In genomic region chr16:2083876-2084687, GRCh38 we compare ENCODE assay signal across 25 cellular contexts. TPM values are rescaled to one million over a fixed set of nuclear protein-coding genes. Genes with fewer than 3 reads are reported as not detected.
DNase-seq lines count a peak whose midpoint lies in the region; ATAC-seq, FAIRE-seq and TF ChIP-seq lines count a peak whose summit lies in the region.
"Had no signal": no experiment of that assay in that cellular context is flagged by ENCODE, and none has a peak within 500 bp of the region (broad histone marks: within the 10 kb centered on the region; RNA-seq: fewer than 3 reads in every experiment).

No MANE protein-coding gene starts in this region.

- CTCF ChIA-PET in IMR-90 (lab: Yijun Ruan, JAX), result no interaction called here
- CTCF ChIA-PET in endothelial cell of umbilical vein (lab: Charles Lee), result interaction anchor here (0.9 to 2.5 kb wide), 3 partner anchors 13 to 56 kb away, joined by 3 to 8 read pairs (median 3); no protein-coding TSS in a partner anchor

- H3K27me3 ChIP-seq in IMR-90 (ENCODE audit: control insufficient read depth, insufficient read depth, low read length) (no peaks in the 10 kb centered on the region), endothelial cell of umbilical vein (ENCODE audit: control insufficient read depth in 2 of 2, insufficient read depth in 2 of 2, low read length in 2 of 2) (no peaks in the 10 kb centered on the region), prostate gland (replicated peaks; ENCODE audit: insufficient read depth) (no peaks in the 10 kb centered on the region)
- H3K27me3 ChIP-seq: BE2C, MG63 had no signal

- no peak overlapping the region for H3K56ac ChIP-seq in IMR-90 (ENCODE audit: extremely low read depth, insufficient read depth, low read length)

- H3K4me1 ChIP-seq in IMR-90 (ENCODE audit: control insufficient read depth, insufficient read depth, low read length), result peaks cover 3% of the 10 kb centered on the region; the same call in 1 of the 2 replicates
- no peaks in the 10 kb centered on the region for H3K4me1 ChIP-seq in endothelial cell of umbilical vein (ENCODE audit: control insufficient read depth, extremely low read depth, insufficient read depth, low read length)
- H3K4me1 ChIP-seq in prostate gland (replicated peaks), result peaks cover 33% of the 10 kb centered on the region

- DNase-seq in IMR-90, result no peak
- no peak for DNase-seq in endothelial cell of umbilical vein (ENCODE audit: low read depth, low spot score)
- no peak for DNase-seq in prostate gland (ENCODE audit: low spot score)
- DNase-seq in retina, result no peak
- DNase-seq in NCI-H1092 treated with DMSO at 0.1 percent for 48 hours (lab: John Stamatoyannopoulos, UW), result no peak
- DNase-seq: BE2C; Calu3; CD8-positive, alpha-beta T cell; DMS53; EL; Kasumi-1; MG63; NCI-H1105; NCI-H2081 treated with DMSO at 0.1 percent for 48 hours; NCI-H446 treated with DMSO at 0.1 percent for 48 hours; NCI-H69; NK-92 treated with Interleukin-12 subunit alpha and Interleukin-12 subunit beta, amount 100 ng/mL, for 24 hours; OCI-M1; SHP77 treated with DMSO at 0.1 percent for 48 hours; SK-N-SH had no signal

- H3K9ac ChIP-seq in IMR-90 (ENCODE audit: low read depth, low read length) (no peak overlapping the region), endothelial cell of umbilical vein (replicated peaks; ENCODE audit: extremely low read depth, insufficient read depth, low read length) (no peak overlapping the region)
- H3K9ac ChIP-seq: SK-N-SH had no signal

- no peak overlapping the region for H3K23ac ChIP-seq in IMR-90 (ENCODE audit: low read depth, low read length)

- intact Hi-C loops in IMR-90 (cut with micrococcal nuclease) (no loop called here), endothelial cell of umbilical vein (cut with micrococcal nuclease) (no loop called here), prostate gland (cut with DNase I) (no loop called here)

- H3K36me3 ChIP-seq in IMR-90 (ENCODE audit: control insufficient read depth, insufficient read depth, low read length) (peaks cover 83% of the 10 kb centered on the region), endothelial cell of umbilical vein (ENCODE audit: control insufficient read depth in 2 of 2, extremely low read depth in 1 of 2, insufficient read depth in 2 of 2, low read length in 2 of 2) (peaks cover 0 to 64% of the 10 kb centered on the region in 2 experiments), prostate gland (peaks cover 0 to 15% of the 10 kb centered on the region in 2 donors)

- ATAC-seq in IMR-90 (ENCODE audit: low read depth), result no peak
- no peak for ATAC-seq in GM19467 (IDR thresholded peaks at IDR 0.05; ENCODE audit: unreplicated experiment)
- ATAC-seq in GM18870 (IDR thresholded peaks at IDR 0.05; ENCODE audit: unreplicated experiment), result no peak
- ATAC-seq: CD8-positive, alpha-beta T cell had no signal

- dilution Hi-C loops in IMR-90 (cut with HindIII; ENCODE audit: low sequenced_read_pairs, unreplicated experiment) (no loop called here), endothelial cell of umbilical vein (cut with MboI; ENCODE audit: extremely low pct_ligation_motif_present, low sequenced_read_pairs) (no loop called here)

- no peak overlapping the region for H4K5ac ChIP-seq in IMR-90 (ENCODE audit: low read depth, low read length)

- TF ChIP-seq CTCF in 22Rv1 (IDR thresholded peaks at IDR 0.05) (no peak), IMR-90 (conservative IDR thresholded peaks at IDR 0.05; ENCODE audit: low read depth, low read length) (no peak), endothelial cell of umbilical vein (IDR thresholded peaks at IDR 0.05; ENCODE audit: extremely low read depth in 1 of 2, insufficient read depth in 1 of 2, low read depth in 1 of 2, low read length in 2 of 2) (no peak), prostate gland (IDR thresholded peaks at IDR 0.05) (no peak)

- H2AK5ac ChIP-seq in IMR-90 (ENCODE audit: low read depth, low read length), result no peak overlapping the region

- no peak overlapping the region for H2AFZ ChIP-seq in IMR-90 (replicated peaks; ENCODE audit: low read length, poor library complexity)
- no peak overlapping the region for H2AFZ ChIP-seq in endothelial cell of umbilical vein (ENCODE audit: low read depth, low read length)

- POLR2A ChIA-PET in IMR-90 (lab: Charles Lee; ENCODE audit: unreplicated experiment) (no interaction called here), endothelial cell of umbilical vein (lab: Charles Lee) (no interaction called here)

- H2BK15ac ChIP-seq in IMR-90 (ENCODE audit: low read depth, low read length), result no peak overlapping the region

- no peak overlapping the region for H3K18ac ChIP-seq in IMR-90 (ENCODE audit: low read depth, low read length)

- H3K9me3 ChIP-seq in IMR-90 (ENCODE audit: control insufficient read depth, insufficient read depth, low read length) (no peaks in the 10 kb centered on the region), endothelial cell of umbilical vein (replicated peaks; ENCODE audit: control insufficient read depth, insufficient read depth, low read length) (no peaks in the 10 kb centered on the region), prostate gland (no peaks in the 10 kb centered on the region)
- H3K9me3 ChIP-seq: BE2C, MG63, SK-N-SH had no signal

- 96% methylated on average over 31 of the region's 41 CpGs; no CpG with 5 or more reads in 1 of the 2 experiments for WGBS in IMR-90 (ENCODE audit: extremely low coverage in 2 of 2, insufficient read length in 1 of 2), 2 experiments
- WGBS in prostate gland, result 90% methylated on average over 41 of the region's 41 CpGs

- no peak for FAIRE-seq in endothelial cell of umbilical vein (lab: Jason Lieb, UNC)
- FAIRE-seq: A204.1, GM12891 had no signal

- no peaks in the 10 kb centered on the region for H3K79me2 ChIP-seq in endothelial cell of umbilical vein (ENCODE audit: control insufficient read depth, insufficient read depth, low read length)

- no peak overlapping the region for H3K4me3 ChIP-seq in IMR-90 (ENCODE audit: insufficient read depth, low read depth, low read length)
- H3K4me3 ChIP-seq in endothelial cell of umbilical vein (replicated peaks in 1 of 3; ENCODE audit: insufficient read depth in 1 of 3, low read depth in 1 of 3, low read length in 3 of 3), result no peak overlapping the region
- no peak overlapping the region for H3K4me3 ChIP-seq in prostate gland
- H3K4me3 ChIP-seq: MG63 had no signal

- H3K4me2 ChIP-seq in IMR-90 (ENCODE audit: low read depth, low read length) (no peak overlapping the region), endothelial cell of umbilical vein (ENCODE audit: insufficient read depth, low read length) (no peak overlapping the region)
- H3K4me2 ChIP-seq: SK-N-SH had no signal

- H3K79me1 ChIP-seq in IMR-90 (ENCODE audit: low read depth in 1 of 2, low read length in 2 of 2), result 0 out of 4 replicates have a peak, but pooled peaks cover 0 to 3% of the 10 kb centered on the region in 2 experiments

- in situ Hi-C loops in IMR-90 (cut with MboI; ENCODE audit: low sequenced_read_pairs), result no loop called here

- no peak overlapping the region for H4K91ac ChIP-seq in IMR-90 (ENCODE audit: insufficient read depth, low read depth, low read length)

- H3K9me1 ChIP-seq in IMR-90 (ENCODE audit: insufficient read depth, low read length), result no peaks in the 10 kb centered on the region
- no peaks in the 10 kb centered on the region for H3K9me1 ChIP-seq in endothelial cell of umbilical vein (replicated peaks; ENCODE audit: control insufficient read depth, extremely low read depth, insufficient read depth, low read length)

- no peak overlapping the region for H3K14ac ChIP-seq in IMR-90 (replicated peaks; ENCODE audit: low read depth, low read length)

- no peak overlapping the region for H3K4ac ChIP-seq in IMR-90 (ENCODE audit: low read depth, low read length)

- BruUV-seq in IMR-90 (replicated peaks; lab: Mats Ljungman, UMichigan) (TSS peak; percentile 77), endothelial cell of umbilical vein (replicated peaks; lab: Mats Ljungman, UMichigan) (TSS peak; percentile 32)

- no peak overlapping the region for H2BK5ac ChIP-seq in IMR-90 (ENCODE audit: low read depth, low read length, poor library complexity, severe bottlenecking)

- H2BK20ac ChIP-seq in IMR-90 (ENCODE audit: low read depth, low read length), result no peak overlapping the region

- no peak for TF ChIP-seq RAD21 in IMR-90 (IDR thresholded peaks at IDR 0.05; ENCODE audit: low read length)

- 0 out of 2 replicates have a peak overlapping the region, but pooled peaks have one; percentile 3 for H3K27ac ChIP-seq in 22Rv1
- H3K27ac ChIP-seq in IMR-90 (ENCODE audit: insufficient read depth, low read length), result no peak overlapping the region
- no peak overlapping the region for H3K27ac ChIP-seq in endothelial cell of umbilical vein (ENCODE audit: insufficient read depth, low read depth, low read length)
- H3K27ac ChIP-seq in prostate gland, result peak overlapping the region; percentile 88 to 92

- no peak overlapping the region for H2BK120ac ChIP-seq in IMR-90 (ENCODE audit: low read depth, low read length)

- TF ChIP-seq POLR2A in IMR-90 (IDR thresholded peaks at IDR 0.05; ENCODE audit: low read depth, low read length) (no peak), endothelial cell of umbilical vein (IDR thresholded peaks at IDR 0.05; ENCODE audit: low read depth, low read length) (no peak), prostate gland (IDR thresholded peaks at IDR 0.05) (no peak)

- peak overlapping the region; percentile 82 for H2AK9ac ChIP-seq in IMR-90 (replicated peaks; ENCODE audit: low read depth, low read length, poor library complexity)

- H4K8ac ChIP-seq in IMR-90 (ENCODE audit: low read depth in 2 of 2, low read length in 2 of 2), result no peak overlapping the region

- H4K20me1 ChIP-seq in IMR-90 (ENCODE audit: insufficient read depth, low read length), result peaks cover 25% of the 10 kb centered on the region
- H4K20me1 ChIP-seq in endothelial cell of umbilical vein (replicated peaks; ENCODE audit: control insufficient read depth, extremely low read depth, insufficient read depth, low read length), result no peaks in the 10 kb centered on the region

RNA-seq across cellular contexts. Expression of gene TSC2, which starts 36.3 kb away (rescaled TPM):
- total RNA-seq in IMR-90 (2012; rRNA removed), result 22.8 and 31.4 TPM in 2 replicates
- polyA plus RNA-seq in IMR-90 (2012; rRNA removed), result 88.6 and 95.9 TPM in 2 replicates
- 51.7 and 66.3 TPM in 2 replicates for polyA plus RNA-seq in IMR-90 (2012; cell fraction: cytosol; rRNA removed)
- 202 and 503 TPM in 2 replicates for polyA plus RNA-seq in IMR-90 (2012; cell fraction: nucleus; rRNA removed; ENCODE audit: low replicate concordance)
- total RNA-seq in endothelial cell of umbilical vein, result 144 TPM in 2 replicates
- polyA plus RNA-seq in endothelial cell of umbilical vein, result 87.9 and 116 TPM in 2 replicates
- 57.9 and 64.6 TPM in 2 replicates for polyA plus RNA-seq in endothelial cell of umbilical vein (2011; cell fraction: cytosol; rRNA removed)
- polyA plus RNA-seq in endothelial cell of umbilical vein (2011; cell fraction: nucleus; rRNA removed), result 290 and 403 TPM in 2 replicates
- polyA plus RNA-seq in endothelial cell of umbilical vein (2012), result 86.6 and 96.4 TPM in 2 replicates
- polyA minus RNA-seq in endothelial cell of umbilical vein, result 130 and 144 TPM in 2 replicates
- 50.8 TPM for polyA minus RNA-seq in endothelial cell of umbilical vein (2011; cell fraction: cytosol; rRNA and poly(A)+ RNA removed)
- polyA minus RNA-seq in endothelial cell of umbilical vein (2011; cell fraction: nucleus; rRNA and poly(A)+ RNA removed), result 109 and 176 TPM in 2 replicates
- total RNA-seq in prostate gland, result 100 to 1,000 TPM in 1 of 2 donors, 10 to 100 TPM in 1; 86.3 to 168 TPM

RNA-seq across cellular contexts. Expression of gene NTHL1, which starts 36.4 kb away (rescaled TPM):
- 22.8 and 28.1 TPM in 2 replicates for total RNA-seq in IMR-90 (2012; rRNA removed)
- polyA plus RNA-seq in IMR-90 (2012; rRNA removed), result 28.0 and 33.3 TPM in 2 replicates
- 46.3 and 54.8 TPM in 2 replicates for polyA plus RNA-seq in IMR-90 (2012; cell fraction: cytosol; rRNA removed)
- 20.6 and 53.2 TPM in 2 replicates for polyA plus RNA-seq in IMR-90 (2012; cell fraction: nucleus; rRNA removed; ENCODE audit: low replicate concordance)
- 35.3 and 39.8 TPM in 2 replicates for total RNA-seq in endothelial cell of umbilical vein
- 65.8 and 77.9 TPM in 2 replicates for polyA plus RNA-seq in endothelial cell of umbilical vein
- 37.7 and 43.7 TPM in 2 replicates for polyA plus RNA-seq in endothelial cell of umbilical vein (2011; cell fraction: cytosol; rRNA removed)
- polyA plus RNA-seq in endothelial cell of umbilical vein (2011; cell fraction: nucleus; rRNA removed), result 25.9 and 27.0 TPM in 2 replicates
- 23.6 and 24.8 TPM in 2 replicates for polyA plus RNA-seq in endothelial cell of umbilical vein (2012)
- 12.8 and 14.7 TPM in 2 replicates for polyA minus RNA-seq in endothelial cell of umbilical vein
- 38.5 TPM for polyA minus RNA-seq in endothelial cell of umbilical vein (2011; cell fraction: cytosol; rRNA and poly(A)+ RNA removed)
- 3.6 and 5.4 TPM in 2 replicates for polyA minus RNA-seq in endothelial cell of umbilical vein (2011; cell fraction: nucleus; rRNA and poly(A)+ RNA removed)
- 10 to 100 TPM; 16.4 to 24.9 TPM for total RNA-seq in prostate gland

RNA-seq across cellular contexts. Expression of gene PKD1, which starts 51.6 kb away (rescaled TPM):
- total RNA-seq in IMR-90 (2012; rRNA removed) (7.9 and 15.6 TPM in 2 replicates), endothelial cell of umbilical vein (92.1 and 102 TPM in 2 replicates), prostate gland (100 to 1,000 TPM; 205 to 349 TPM)
- polyA plus RNA-seq in IMR-90 (2012; rRNA removed) (97.3 and 118 TPM in 2 replicates), endothelial cell of umbilical vein (52.5 and 62.3 TPM in 2 replicates)
- 53.6 and 146 TPM in 2 replicates for polyA plus RNA-seq in IMR-90 (2012; cell fraction: cytosol; rRNA removed)
- polyA plus RNA-seq in IMR-90 (2012; cell fraction: nucleus; rRNA removed; ENCODE audit: low replicate concordance), result 423 and 1,655 TPM in 2 replicates
- 20.5 and 29.6 TPM in 2 replicates for polyA plus RNA-seq in endothelial cell of umbilical vein (2011; cell fraction: cytosol; rRNA removed)
- polyA plus RNA-seq in endothelial cell of umbilical vein (2011; cell fraction: nucleus; rRNA removed), result 217 and 232 TPM in 2 replicates
- polyA plus RNA-seq in endothelial cell of umbilical vein (2012), result 29.5 and 54.6 TPM in 2 replicates
- polyA minus RNA-seq in endothelial cell of umbilical vein, result 44.6 and 60.3 TPM in 2 replicates
- polyA minus RNA-seq in endothelial cell of umbilical vein (2011; cell fraction: cytosol; rRNA and poly(A)+ RNA removed), result 26.5 TPM
- polyA minus RNA-seq in endothelial cell of umbilical vein (2011; cell fraction: nucleus; rRNA and poly(A)+ RNA removed), result 88.4 and 152 TPM in 2 replicates

RNA-seq across cellular contexts. Expression of gene NHERF2, which starts 57.4 kb away (rescaled TPM):
- total RNA-seq in IMR-90 (2012; rRNA removed) (18.6 and 20.8 TPM in 2 replicates), endothelial cell of umbilical vein (71.2 and 77.7 TPM in 2 replicates), prostate gland (100 to 1,000 TPM; 118 to 170 TPM)
- polyA plus RNA-seq in IMR-90 (2012; rRNA removed) (77.8 and 96.6 TPM in 2 replicates), endothelial cell of umbilical vein (65.2 and 84.5 TPM in 2 replicates)
- 98.1 and 126 TPM in 2 replicates for polyA plus RNA-seq in IMR-90 (2012; cell fraction: cytosol; rRNA removed)
- 54.5 and 134 TPM in 2 replicates for polyA plus RNA-seq in IMR-90 (2012; cell fraction: nucleus; rRNA removed; ENCODE audit: low replicate concordance)
- 58.9 and 90.9 TPM in 2 replicates for polyA plus RNA-seq in endothelial cell of umbilical vein (2011; cell fraction: cytosol; rRNA removed)
- polyA plus RNA-seq in endothelial cell of umbilical vein (2011; cell fraction: nucleus; rRNA removed), result 39.6 and 43.1 TPM in 2 replicates
- polyA plus RNA-seq in endothelial cell of umbilical vein (2012), result 52.8 and 76.0 TPM in 2 replicates
- 15.6 and 18.8 TPM in 2 replicates for polyA minus RNA-seq in endothelial cell of umbilical vein
- polyA minus RNA-seq in endothelial cell of umbilical vein (2011; cell fraction: cytosol; rRNA and poly(A)+ RNA removed), result 14.8 TPM
- polyA minus RNA-seq in endothelial cell of umbilical vein (2011; cell fraction: nucleus; rRNA and poly(A)+ RNA removed), result 5.5 and 15.8 TPM in 2 replicates

Comparison
In these comparisons a context has a peak if more than half of its experiments do, and no peak if none do; other contexts are left out.
1. H3K27ac ChIP-seq: peak in 22Rv1 (single experiment) and prostate gland (2 of 2); none in IMR-90 (single experiment) and endothelial cell of umbilical vein (single experiment).